ENCODE assay signal across 23 cellular contexts in genomic region chr10:10053051-10053450, GRCh38.
"Had no signal": no experiment of that assay in that cellular context is flagged by ENCODE, and none has a peak within 500 bp of the region (broad histone marks: within the 10 kb centered on the region; RNA-seq: fewer than 3 reads in every experiment).

No MANE protein-coding gene starts in this region.

- H3K4me3 ChIP-seq: gastrocnemius medialis, prostate gland, right atrium auricular region, thoracic aorta, transverse colon, vagina had no signal

- H3K4me1 Mint-ChIP-seq: nephron progenitor cell; stimulated activated naive B cell treated with anti-CD40 and anti-IgM and Interleukin-4, amounts not matched to agents 10 μg/mL and 1 μg/mL and 100 μg/mL, for 72 hours had no signal

- H3K27me3 Mint-ChIP-seq: effector memory CD8-positive, alpha-beta T cell had no signal

- H3K27me3 ChIP-seq: gastrocnemius medialis, right atrium auricular region, transverse colon, vagina had no signal

- H3K4me1 ChIP-seq: gastrocnemius medialis, prostate gland, right atrium auricular region, transverse colon, vagina had no signal

- H3K27ac Mint-ChIP-seq: effector memory CD8-positive, alpha-beta T cell; naive thymus-derived CD8-positive, alpha-beta T cell; nephron progenitor cell; stimulated activated naive B cell treated with anti-CD40 and anti-IgM and Interleukin-4, amounts not matched to agents 10 μg/mL and 1 μg/mL and 100 μg/mL, for 72 hours; stimulated activated naive CD8-positive, alpha-beta T cell treated with anti-CD3 and anti-CD28 coated beads, Interleukin-15, Interleukin-2, amounts not matched to agents 100 ng/mL and 50 ng/mL, for 24 hours had no signal

- H3K4me3 Mint-ChIP-seq: effector memory CD8-positive, alpha-beta T cell; naive thymus-derived CD8-positive, alpha-beta T cell; nephron progenitor cell; stimulated activated naive B cell treated with anti-CD40 and anti-IgM and Interleukin-4, amounts not matched to agents 10 μg/mL and 1 μg/mL and 100 μg/mL, for 72 hours; stimulated activated naive CD8-positive, alpha-beta T cell treated with anti-CD3 and anti-CD28 coated beads, Interleukin-15, Interleukin-2, amounts not matched to agents 100 ng/mL and 50 ng/mL, for 24 hours had no signal

- H3K27ac ChIP-seq: gastrocnemius medialis, prostate gland, right atrium auricular region, thoracic aorta, transverse colon, vagina had no signal

- DNase-seq: cortex of kidney; effector memory CD8-positive, alpha-beta T cell; erythroblast; gastrocnemius medialis; head of caudate nucleus; left ventricle myocardium superior; mesendoderm; midbrain; naive thymus-derived CD8-positive, alpha-beta T cell; nephron progenitor cell; nucleus accumbens; stimulated activated CD4-positive, alpha-beta T cell treated with anti-CD3 and anti-CD28 coated beads, Interleukin-2, amount 100 ng/mL, for 24 hours; stimulated activated CD4-positive, alpha-beta T cell treated with anti-CD3 and anti-CD28 coated beads, Interleukin-4, amount 100 ng/mL, for 24 hours; stimulated activated naive B cell treated with anti-CD40 and anti-IgM and Interleukin-4, amounts not matched to agents 10 μg/mL and 1 μg/mL and 100 μg/mL, for 72 hours; transverse colon had no signal

- H3K36me3 ChIP-seq: gastrocnemius medialis, prostate gland, right atrium auricular region, thoracic aorta, transverse colon, vagina had no signal

- H3K36me3 Mint-ChIP-seq: naive thymus-derived CD8-positive, alpha-beta T cell; stimulated activated naive B cell treated with anti-CD40 and anti-IgM and Interleukin-4, amounts not matched to agents 10 μg/mL and 1 μg/mL and 100 μg/mL, for 72 hours had no signal

- ATAC-seq: effector memory CD8-positive, alpha-beta T cell; gastrocnemius medialis; left ventricle myocardium superior; naive thymus-derived CD8-positive, alpha-beta T cell; sciatic nerve had no signal

- H3K9me3 ChIP-seq: gastrocnemius medialis, prostate gland, right atrium auricular region, thoracic aorta, transverse colon, vagina had no signal

- FAIRE-seq: endometrium, keratinocyte had no signal

- H3K9me3 Mint-ChIP-seq: nephron progenitor cell; stimulated activated naive B cell treated with anti-CD40 and anti-IgM and Interleukin-4, amounts not matched to agents 10 μg/mL and 1 μg/mL and 100 μg/mL, for 72 hours; stimulated activated naive CD8-positive, alpha-beta T cell treated with anti-CD3 and anti-CD28 coated beads, Interleukin-15, Interleukin-2, amounts not matched to agents 100 ng/mL and 50 ng/mL, for 24 hours had no signal
